2 cellular contexts compared by ENCODE assay signal in the genomic region with DNA sequence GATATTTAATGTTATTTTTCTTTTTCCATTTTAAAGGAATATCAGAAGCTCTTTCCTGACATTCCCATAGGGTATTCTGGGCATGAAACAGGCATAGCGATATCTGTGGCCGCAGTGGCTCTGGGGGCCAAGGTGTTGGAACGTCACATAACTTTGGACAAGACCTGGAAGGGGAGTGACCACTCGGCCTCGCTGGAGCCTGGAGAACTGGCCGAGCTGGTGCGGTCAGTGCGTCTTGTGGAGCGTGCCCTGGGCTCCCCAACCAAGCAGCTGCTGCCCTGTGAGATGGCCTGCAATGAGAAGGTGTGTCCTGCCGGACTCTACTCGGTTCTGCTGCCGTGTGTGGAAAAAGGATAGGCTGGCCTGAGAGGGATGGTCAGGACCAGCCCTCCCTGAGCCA.
TF ChIP-seq lines count a peak whose summit lies in the region.

No MANE protein-coding gene starts in this region.

TF ChIP-seq in HCT116, 20 proteins besides CTCF, POLR2A, EP300 and RAD21 (continued from another document):
- TF ChIP-seq POLR2AphosphoS5 (IDR thresholded peaks at IDR 0.05; ENCODE audit: low read depth, low read length) (no peak), FOSL1 (IDR thresholded peaks at IDR 0.05; ENCODE audit: low read depth) (no peak)
- TF ChIP-seq, protein P1, sequence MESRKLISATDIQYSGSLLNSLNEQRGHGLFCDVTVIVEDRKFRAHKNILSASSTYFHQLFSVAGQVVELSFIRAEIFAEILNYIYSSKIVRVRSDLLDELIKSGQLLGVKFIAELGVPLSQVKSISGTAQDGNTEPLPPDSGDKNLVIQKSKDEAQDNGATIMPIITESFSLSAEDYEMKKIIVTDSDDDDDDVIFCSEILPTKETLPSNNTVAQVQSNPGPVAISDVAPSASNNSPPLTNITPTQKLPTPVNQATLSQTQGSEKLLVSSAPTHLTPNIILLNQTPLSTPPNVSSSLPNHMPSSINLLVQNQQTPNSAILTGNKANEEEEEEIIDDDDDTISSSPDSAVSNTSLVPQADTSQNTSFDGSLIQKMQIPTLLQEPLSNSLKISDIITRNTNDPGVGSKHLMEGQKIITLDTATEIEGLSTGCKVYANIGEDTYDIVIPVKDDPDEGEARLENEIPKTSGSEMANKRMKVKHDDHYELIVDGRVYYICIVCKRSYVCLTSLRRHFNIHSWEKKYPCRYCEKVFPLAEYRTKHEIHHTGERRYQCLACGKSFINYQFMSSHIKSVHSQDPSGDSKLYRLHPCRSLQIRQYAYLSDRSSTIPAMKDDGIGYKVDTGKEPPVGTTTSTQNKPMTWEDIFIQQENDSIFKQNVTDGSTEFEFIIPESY (IDR thresholded peaks at IDR 0.05; ENCODE audit: extremely low read depth, insufficient replicate concordance, low read length): no peak

TF ChIP-seq in GM23338, 12 proteins besides CTCF, POLR2A, EP300 and RAD21:
- TF ChIP-seq, protein P2, sequence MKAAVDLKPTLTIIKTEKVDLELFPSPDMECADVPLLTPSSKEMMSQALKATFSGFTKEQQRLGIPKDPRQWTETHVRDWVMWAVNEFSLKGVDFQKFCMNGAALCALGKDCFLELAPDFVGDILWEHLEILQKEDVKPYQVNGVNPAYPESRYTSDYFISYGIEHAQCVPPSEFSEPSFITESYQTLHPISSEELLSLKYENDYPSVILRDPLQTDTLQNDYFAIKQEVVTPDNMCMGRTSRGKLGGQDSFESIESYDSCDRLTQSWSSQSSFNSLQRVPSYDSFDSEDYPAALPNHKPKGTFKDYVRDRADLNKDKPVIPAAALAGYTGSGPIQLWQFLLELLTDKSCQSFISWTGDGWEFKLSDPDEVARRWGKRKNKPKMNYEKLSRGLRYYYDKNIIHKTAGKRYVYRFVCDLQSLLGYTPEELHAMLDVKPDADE (IDR thresholded peaks at IDR 0.05): no peak
TF ChIP-seq in GM23338: peak in this region for 0.
